1 cellular context compared by ENCODE assay signal in the genomic region with DNA sequence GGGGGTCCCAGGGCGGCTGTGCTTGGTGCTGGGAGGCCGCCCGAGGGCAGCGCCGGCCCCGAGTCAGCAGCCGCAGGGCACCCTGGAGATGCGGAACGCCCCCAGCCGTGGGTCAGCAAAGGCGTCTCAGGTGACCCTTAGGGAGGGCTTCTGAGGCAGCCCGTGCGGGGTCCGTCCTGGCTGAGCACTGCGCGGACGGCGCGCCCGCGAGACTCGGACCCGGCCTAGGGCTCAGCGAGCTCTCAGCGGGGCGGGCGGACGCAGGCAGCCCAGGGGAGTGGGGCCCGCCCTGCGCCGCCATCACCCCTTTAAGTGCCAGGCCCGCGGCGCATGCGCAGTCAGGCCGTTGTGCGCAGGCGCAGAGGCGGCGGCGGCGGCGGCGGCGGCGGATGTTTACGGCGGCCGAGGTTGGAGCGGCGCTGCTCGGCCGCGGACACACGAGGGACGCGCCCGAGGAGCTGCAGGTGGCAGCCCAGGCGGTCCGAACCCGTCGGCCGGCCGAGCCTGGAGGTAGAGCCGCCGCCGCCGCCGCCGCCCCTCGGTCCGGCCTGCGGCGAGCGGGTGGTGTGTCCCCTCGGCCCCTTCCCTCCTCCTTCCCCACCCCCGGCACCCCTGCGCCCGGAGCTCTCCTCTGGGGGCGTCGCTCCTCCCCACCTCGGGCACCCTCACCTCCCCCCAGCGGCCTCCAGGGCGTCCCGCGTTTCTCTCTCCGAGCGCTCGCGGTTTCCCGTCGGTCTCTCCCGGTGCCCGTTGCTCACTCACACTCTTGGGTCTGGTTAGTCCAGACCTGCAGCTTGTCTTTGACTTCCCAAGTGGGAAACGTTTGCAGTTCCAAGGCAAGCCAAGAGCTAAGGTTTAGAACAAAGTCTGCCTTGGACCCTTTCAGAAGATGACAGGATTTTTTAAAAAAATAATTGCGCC.
TF ChIP-seq lines count a peak whose summit lies in the region.

TSS of gene PCMTD2 (plus strand) at position 388 of the 921 bp plus-strand sequence. CDS start 4,218 bp downstream, outside the sequence.

TF ChIP-seq in K562, 482 proteins besides CTCF, POLR2A, EP300 and RAD21 (continued from another document and continues in another):
- TF ChIP-seq POLR2AphosphoS2 (IDR thresholded peaks at IDR 0.05; ENCODE audit: low read length) (no peak), THRAP3 (IDR thresholded peaks at IDR 0.05; ENCODE audit: borderline replicate concordance) (no peak), BCOR (IDR thresholded peaks at IDR 0.05) (no peak), CHD4 (IDR thresholded peaks at IDR 0.05; ENCODE audit: insufficient read depth, insufficient replicate concordance, low read depth, low read length, poor library complexity, severe bottlenecking) (no peak), GTF2A2 (tag; IDR thresholded peaks at IDR 0.05) (no peak), RFX5 (IDR thresholded peaks at IDR 0.05; ENCODE audit: low read depth, low read length) (no peak), ZNF79 (CRISPR knock-in tag; IDR thresholded peaks at IDR 0.05; ENCODE audit: low read depth) (no peak), ZSCAN32 (CRISPR knock-in tag; IDR thresholded peaks at IDR 0.05) (no peak), ZNF395 (CRISPR knock-in tag; IDR thresholded peaks at IDR 0.05) (peak; percentile 46; the same call in 1 of the 2 replicates), CEBPZ (IDR thresholded peaks at IDR 0.05; ENCODE audit: borderline replicate concordance, low read depth, low read length) (no peak), TRIM28 (IDR thresholded peaks at IDR 0.05) (peak; percentile 49; the same call in 1 of the 2 replicates), CREBBP (IDR thresholded peaks at IDR 0.05; ENCODE audit: low read depth, low read length) (no peak), SIN3B (IDR thresholded peaks at IDR 0.05; ENCODE audit: low read depth) (peak; percentile 61), E2F5 (CRISPR knock-in tag; IDR thresholded peaks at IDR 0.05) (peak; percentile 95; the same call in 1 of the 2 replicates), ZNF239 (CRISPR knock-in tag; IDR thresholded peaks at IDR 0.05) (no peak), ZKSCAN8 (CRISPR knock-in tag; IDR thresholded peaks at IDR 0.05) (no peak), POLR2H (tag; IDR thresholded peaks at IDR 0.05; ENCODE audit: low read depth) (peak; percentile 43; the same call in 1 of the 2 replicates), NKRF (IDR thresholded peaks at IDR 0.05; ENCODE audit: borderline replicate concordance) (peak; percentile 37; the same call in 1 of the 2 replicates), ZNF766 (CRISPR knock-in tag; conservative IDR thresholded peaks at IDR 0.05) (no peak), MTA3 (IDR thresholded peaks at IDR 0.05; ENCODE audit: borderline replicate concordance) (peak; percentile 61; the same call in 1 of the 2 replicates), NBN (IDR thresholded peaks at IDR 0.05; ENCODE audit: low read depth) (no peak), ZFX (CRISPR knock-in tag; IDR thresholded peaks at IDR 0.05) (peak; percentile 96), GABPB1 (CRISPR knock-in tag; IDR thresholded peaks at IDR 0.05) (peak; percentile 79), RBM39 (optimal IDR thresholded peaks at IDR 0.05; ENCODE audit: low read depth, low read length) (no peak), BMI1 (IDR thresholded peaks at IDR 0.05; ENCODE audit: low read length) (no peak), ZNF3 (CRISPR knock-in tag; IDR thresholded peaks at IDR 0.05) (no peak), NR2F6 (CRISPR knock-in tag; IDR thresholded peaks at IDR 0.05) (no peak), ZNF282 (CRISPR knock-in tag; IDR thresholded peaks at IDR 0.05) (0 out of 2 replicates have a peak, but pooled peaks have one; percentile 43), NCOA4 (IDR thresholded peaks at IDR 0.05; ENCODE audit: partially characterized antibody) (no peak)
- TF ChIP-seq, protein P1, sequence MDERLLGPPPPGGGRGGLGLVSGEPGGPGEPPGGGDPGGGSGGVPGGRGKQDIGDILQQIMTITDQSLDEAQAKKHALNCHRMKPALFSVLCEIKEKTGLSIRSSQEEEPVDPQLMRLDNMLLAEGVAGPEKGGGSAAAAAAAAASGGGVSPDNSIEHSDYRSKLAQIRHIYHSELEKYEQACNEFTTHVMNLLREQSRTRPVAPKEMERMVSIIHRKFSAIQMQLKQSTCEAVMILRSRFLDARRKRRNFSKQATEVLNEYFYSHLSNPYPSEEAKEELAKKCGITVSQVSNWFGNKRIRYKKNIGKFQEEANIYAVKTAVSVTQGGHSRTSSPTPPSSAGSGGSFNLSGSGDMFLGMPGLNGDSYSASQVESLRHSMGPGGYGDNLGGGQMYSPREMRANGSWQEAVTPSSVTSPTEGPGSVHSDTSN (CRISPR knock-in tag; IDR thresholded peaks at IDR 0.05; ENCODE audit: low read depth), result no peak
- TF ChIP-seq, protein P1 (tag; conservative IDR thresholded peaks at IDR 0.05; ENCODE audit: low read depth), result no peak
- TF ChIP-seq, protein P2, sequence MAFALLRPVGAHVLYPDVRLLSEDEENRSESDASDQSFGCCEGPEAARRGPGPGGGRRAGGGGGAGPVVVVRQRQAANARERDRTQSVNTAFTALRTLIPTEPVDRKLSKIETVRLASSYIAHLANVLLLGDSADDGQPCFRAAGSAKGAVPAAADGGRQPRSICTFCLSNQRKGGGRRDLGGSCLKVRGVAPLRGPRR (CRISPR knock-in tag; IDR thresholded peaks at IDR 0.05), result no peak
- TF ChIP-seq, protein P3, sequence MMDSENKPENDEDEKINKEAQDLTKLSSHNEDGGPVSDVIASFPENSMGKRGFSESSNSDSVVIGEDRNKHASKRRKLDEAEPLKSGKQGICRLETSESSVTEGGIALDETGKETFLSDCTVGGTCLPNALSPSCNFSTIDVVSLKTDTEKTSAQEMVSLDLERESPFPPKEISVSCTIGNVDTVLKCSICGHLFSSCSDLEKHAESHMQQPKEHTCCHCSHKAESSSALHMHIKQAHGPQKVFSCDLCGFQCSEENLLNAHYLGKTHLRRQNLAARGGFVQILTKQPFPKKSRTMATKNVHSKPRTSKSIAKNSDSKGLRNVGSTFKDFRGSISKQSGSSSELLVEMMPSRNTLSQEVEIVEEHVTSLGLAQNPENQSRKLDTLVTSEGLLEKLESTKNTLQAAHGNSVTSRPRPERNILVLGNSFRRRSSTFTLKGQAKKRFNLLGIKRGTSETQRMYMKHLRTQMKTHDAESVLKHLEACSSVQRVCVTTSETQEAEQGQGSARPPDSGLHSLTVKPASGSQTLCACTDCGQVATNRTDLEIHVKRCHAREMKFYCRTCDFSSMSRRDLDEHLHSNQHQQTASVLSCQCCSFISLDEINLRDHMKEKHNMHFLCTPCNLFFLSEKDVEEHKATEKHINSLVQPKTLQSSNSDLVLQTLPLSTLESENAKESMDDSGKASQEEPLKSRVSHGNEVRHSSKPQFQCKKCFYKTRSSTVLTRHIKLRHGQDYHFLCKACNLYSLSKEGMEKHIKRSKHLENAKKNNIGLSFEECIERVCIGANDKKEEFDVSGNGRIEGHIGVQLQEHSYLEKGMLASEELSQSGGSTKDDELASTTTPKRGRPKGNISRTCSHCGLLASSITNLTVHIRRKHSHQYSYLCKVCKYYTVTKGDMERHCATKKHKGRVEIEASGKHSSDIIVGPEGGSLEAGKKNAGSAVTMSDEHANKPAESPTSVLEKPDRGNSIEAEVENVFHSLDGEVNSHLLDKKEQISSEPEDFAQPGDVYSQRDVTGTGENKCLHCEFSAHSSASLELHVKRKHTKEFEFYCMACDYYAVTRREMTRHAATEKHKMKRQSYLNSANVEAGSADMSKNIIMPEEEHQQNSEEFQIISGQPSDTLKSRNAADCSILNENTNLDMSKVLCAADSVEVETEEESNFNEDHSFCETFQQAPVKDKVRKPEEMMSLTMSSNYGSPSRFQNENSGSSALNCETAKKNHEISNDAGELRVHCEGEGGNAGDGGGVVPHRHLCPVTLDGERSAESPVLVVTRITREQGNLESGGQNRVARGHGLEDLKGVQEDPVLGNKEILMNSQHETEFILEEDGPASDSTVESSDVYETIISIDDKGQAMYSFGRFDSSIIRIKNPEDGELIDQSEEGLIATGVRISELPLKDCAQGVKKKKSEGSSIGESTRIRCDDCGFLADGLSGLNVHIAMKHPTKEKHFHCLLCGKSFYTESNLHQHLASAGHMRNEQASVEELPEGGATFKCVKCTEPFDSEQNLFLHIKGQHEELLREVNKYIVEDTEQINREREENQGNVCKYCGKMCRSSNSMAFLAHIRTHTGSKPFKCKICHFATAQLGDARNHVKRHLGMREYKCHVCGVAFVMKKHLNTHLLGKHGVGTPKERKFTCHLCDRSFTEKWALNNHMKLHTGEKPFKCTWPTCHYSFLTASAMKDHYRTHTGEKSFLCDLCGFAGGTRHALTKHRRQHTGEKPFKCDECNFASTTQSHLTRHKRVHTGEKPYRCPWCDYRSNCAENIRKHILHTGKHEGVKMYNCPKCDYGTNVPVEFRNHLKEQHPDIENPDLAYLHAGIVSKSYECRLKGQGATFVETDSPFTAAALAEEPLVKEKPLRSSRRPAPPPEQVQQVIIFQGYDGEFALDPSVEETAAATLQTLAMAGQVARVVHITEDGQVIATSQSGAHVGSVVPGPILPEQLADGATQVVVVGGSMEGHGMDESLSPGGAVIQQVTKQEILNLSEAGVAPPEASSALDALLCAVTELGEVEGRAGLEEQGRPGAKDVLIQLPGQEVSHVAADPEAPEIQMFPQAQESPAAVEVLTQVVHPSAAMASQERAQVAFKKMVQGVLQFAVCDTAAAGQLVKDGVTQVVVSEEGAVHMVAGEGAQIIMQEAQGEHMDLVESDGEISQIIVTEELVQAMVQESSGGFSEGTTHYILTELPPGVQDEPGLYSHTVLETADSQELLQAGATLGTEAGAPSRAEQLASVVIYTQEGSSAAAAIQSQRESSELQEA (IDR thresholded peaks at IDR 0.05; ENCODE audit: low read depth), result peak; percentile 58; the same call in 1 of the 2 replicates
- TF ChIP-seq, protein P4, sequence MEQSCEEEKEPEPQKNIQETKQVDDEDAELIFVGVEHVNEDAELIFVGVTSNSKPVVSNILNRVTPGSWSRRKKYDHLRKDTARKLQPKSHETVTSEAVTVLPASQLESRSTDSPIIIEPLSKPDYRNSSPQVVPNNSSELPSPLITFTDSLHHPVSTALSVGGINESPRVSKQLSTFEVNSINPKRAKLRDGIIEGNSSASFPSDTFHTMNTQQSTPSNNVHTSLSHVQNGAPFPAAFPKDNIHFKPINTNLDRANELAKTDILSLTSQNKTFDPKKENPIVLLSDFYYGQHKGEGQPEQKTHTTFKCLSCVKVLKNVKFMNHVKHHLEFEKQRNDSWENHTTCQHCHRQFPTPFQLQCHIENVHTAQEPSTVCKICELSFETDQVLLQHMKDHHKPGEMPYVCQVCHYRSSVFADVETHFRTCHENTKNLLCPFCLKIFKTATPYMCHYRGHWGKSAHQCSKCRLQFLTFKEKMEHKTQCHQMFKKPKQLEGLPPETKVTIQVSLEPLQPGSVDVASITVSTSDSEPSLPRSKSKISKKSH (CRISPR knock-in tag; IDR thresholded peaks at IDR 0.05), result no peak
